In the genomic region with DNA sequence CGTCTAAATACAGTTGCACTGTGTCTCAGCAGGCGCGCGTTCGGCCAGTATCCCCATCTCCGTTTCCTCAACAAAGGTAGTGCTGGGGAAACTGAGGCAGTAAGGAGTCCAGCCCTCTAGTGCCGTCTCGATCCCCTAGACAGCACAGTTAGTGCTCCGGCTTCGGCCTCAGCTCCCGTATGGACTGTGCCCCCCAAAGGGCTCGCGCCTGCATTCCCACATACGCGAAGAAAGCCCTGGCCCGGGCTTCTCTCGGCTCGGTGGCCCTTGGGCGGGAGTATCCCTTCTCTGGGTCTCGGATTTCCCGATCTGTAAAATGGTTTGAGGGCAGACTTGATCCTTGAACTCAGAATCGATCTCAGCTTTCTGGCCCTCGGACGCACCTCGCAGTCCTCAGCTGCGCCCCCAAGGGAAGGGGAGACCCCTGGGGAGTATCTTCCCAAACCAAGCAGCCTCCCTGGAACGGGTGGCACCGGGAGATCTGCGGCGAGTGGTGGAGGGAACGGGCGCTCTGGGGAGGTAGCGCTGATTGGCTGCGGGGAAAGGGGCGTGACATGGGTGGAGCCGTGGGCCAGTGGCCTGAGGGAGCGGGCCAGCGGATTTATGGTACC, we compare ENCODE assay signal across 8 cellular contexts. TPM values are rescaled to one million over a fixed set of nuclear protein-coding genes. Genes with fewer than 3 reads are reported as not detected.
A peak's percentile ranks its signal among the peaks of the same experiment; 100 is the strongest.
DNase-seq lines count a peak whose midpoint lies in the region; ATAC-seq and TF ChIP-seq lines count a peak whose summit lies in the region.

No MANE protein-coding gene starts in this region.

- H3K4me1 ChIP-seq in H9 (ENCODE audit: insufficient read depth, low read length) (no peaks in the 10 kb centered on the region), SK-N-SH (ENCODE audit: control insufficient read depth in 1 of 2, insufficient read depth in 2 of 2, low read depth in 1 of 2, low read length in 1 of 2) (peaks cover 7 to 17% of the 10 kb centered on the region in 2 experiments; a peak in 3 of 4 replicates)

- H4K8ac ChIP-seq in H9 (replicated peaks; ENCODE audit: insufficient read length, low read depth, low read length), result no peak overlapping the region

- no peak overlapping the region for H3T11ph ChIP-seq in H9 (ENCODE audit: low read length)

- H3K9me3 Mint-ChIP-seq in H9, result no peaks in the 10 kb centered on the region; a peak in 1 of 5 replicates
- no peaks in the 10 kb centered on the region for H3K9me3 Mint-ChIP-seq in activated naive CD8-positive, alpha-beta T cell treated with anti-CD3 and anti-CD28 coated beads, Interleukin-2, amount 10 ng/mL, durations not matched to agents 7 days and 5 days
- H3K9me3 Mint-ChIP-seq in osteocyte (ENCODE audit: unreplicated experiment), result no peaks in the 10 kb centered on the region

- H3K27me3 ChIP-seq in H9 (ENCODE audit: insufficient read depth, low read length), result no peaks in the 10 kb centered on the region; the same call in 1 of the 2 replicates
- no peaks in the 10 kb centered on the region for H3K27me3 ChIP-seq in SK-N-SH (ENCODE audit: insufficient read depth)

- H3K27ac Mint-ChIP-seq in H9, result peak overlapping the region; percentile 98
- peak overlapping the region; percentile 95 for H3K27ac Mint-ChIP-seq in activated naive CD8-positive, alpha-beta T cell treated with anti-CD3 and anti-CD28 coated beads, Interleukin-2, amount 10 ng/mL, durations not matched to agents 7 days and 5 days
- peak overlapping the region; percentile 98 for H3K27ac Mint-ChIP-seq in osteocyte (ENCODE audit: unreplicated experiment)

- H3K36me3 Mint-ChIP-seq in H9 (ENCODE audit: insufficient read depth in 1 of 3, low read depth in 3 of 3), result peaks cover 5 to 24% (median 15%) of the 10 kb centered on the region in 3 experiments
- H3K36me3 Mint-ChIP-seq in activated naive CD8-positive, alpha-beta T cell treated with anti-CD3 and anti-CD28 coated beads, Interleukin-2, amount 10 ng/mL, durations not matched to agents 7 days and 5 days, result peaks cover 5% of the 10 kb centered on the region
- no peaks in the 10 kb centered on the region for H3K36me3 Mint-ChIP-seq in osteocyte (ENCODE audit: unreplicated experiment)

- H2BK15ac ChIP-seq in H9 (ENCODE audit: low read depth, low read length), result no peak overlapping the region

- peaks cover 7% of the 10 kb centered on the region for H3K23me2 ChIP-seq in H9 (ENCODE audit: insufficient read length, low read depth, low read length, poor library complexity, severe bottlenecking)

- H3K9ac ChIP-seq in H9 (ENCODE audit: extremely low read depth, insufficient read length, low read length) (peak overlapping the region; percentile 49), SK-N-SH (peak overlapping the region; percentile 89; the same call in 1 of the 2 replicates)

- peaks cover 0 to 23% of the 10 kb centered on the region in 2 experiments for H3K36me3 ChIP-seq in SK-N-SH (replicated peaks in 1 of 2; ENCODE audit: control insufficient read depth in 1 of 2, insufficient read depth in 2 of 2, low read length in 1 of 2)

- H2BK120ac ChIP-seq in H9 (ENCODE audit: low read depth, low read length, poor library complexity, severe bottlenecking), result no peak overlapping the region

- TF ChIP-seq RAD21 in SK-N-SH (IDR thresholded peaks at IDR 0.05; ENCODE audit: low read length), result no peak

- H3K4me3 ChIP-seq in SK-N-SH (ENCODE audit: low read depth in 2 of 2, low read length in 1 of 2), result peak overlapping the region; percentile 95 to 99

- no peak overlapping the region for H2BK20ac ChIP-seq in H9 (ENCODE audit: low read depth, low read length, poor library complexity, severe bottlenecking)

- H4K91ac ChIP-seq in H9 (ENCODE audit: insufficient read length, low read depth, low read length), result no peak overlapping the region

- H3K79me2 ChIP-seq in H9 (ENCODE audit: insufficient read depth, low read length) (no peaks in the 10 kb centered on the region), SK-N-SH (ENCODE audit: insufficient read depth) (peaks cover 19% of the 10 kb centered on the region)

- H2AFZ ChIP-seq in H9 (ENCODE audit: low read length) (no peak overlapping the region), SK-N-SH (ENCODE audit: low read depth) (peak overlapping the region; percentile 95)

- H3K27ac ChIP-seq in H9 (ENCODE audit: insufficient read length, low read depth, low read length) (no peak overlapping the region), SK-N-SH (ENCODE audit: low read depth in 2 of 2, low read length in 1 of 2) (peak overlapping the region; percentile 83 to 89)

- CTCF ChIA-PET in SK-N-SH (lab: Yijun Ruan, JAX), result interaction anchor here (1.0 to 6.2 kb wide), 5 partner anchors 18 to 321 kb away, joined by 3 to 35 read pairs (median 4); no protein-coding TSS in a partner anchor

- H3K23ac ChIP-seq in H9 (ENCODE audit: insufficient read length, low read depth, low read length), result no peak overlapping the region

- peak overlapping the region; percentile 90 to 96 for H3K4me3 Mint-ChIP-seq in H9
- peak overlapping the region; percentile 96 for H3K4me3 Mint-ChIP-seq in activated naive CD8-positive, alpha-beta T cell treated with anti-CD3 and anti-CD28 coated beads, Interleukin-2, amount 10 ng/mL, durations not matched to agents 7 days and 5 days
- peak overlapping the region; percentile 96 for H3K4me3 Mint-ChIP-seq in osteocyte (ENCODE audit: unreplicated experiment)

- H2BK5ac ChIP-seq in H9 (ENCODE audit: insufficient read length, low read length), result no peak overlapping the region

- POLR2A ChIA-PET in SK-N-SH (lab: Yijun Ruan, JAX), result interaction anchor here (0.5 to 2.3 kb wide), 9 partner anchors 8 to 377 kb away, joined by 3 to 15 read pairs (median 4); no protein-coding TSS in a partner anchor
- POLR2A ChIA-PET in activated naive CD8-positive, alpha-beta T cell treated with anti-CD3 and anti-CD28 coated beads, Interleukin-2, amount 10 ng/mL, durations not matched to agents 7 days and 5 days (lab: Charles Lee), result interaction anchor here (0.6 to 2.9 kb wide), 13 partner anchors 10 to 431 kb away, joined by 3 to 40 read pairs (median 3); a partner anchor contains a TSS

- H3K4me2 ChIP-seq in H9 (ENCODE audit: insufficient read depth, insufficient read length, low read length) (peak overlapping the region; percentile 89), SK-N-SH (peak overlapping the region; percentile 97)

- H4K20me1 ChIP-seq in H9 (ENCODE audit: control insufficient read depth, insufficient read depth, insufficient read length), result no peaks in the 10 kb centered on the region
- H4K20me1 ChIP-seq in SK-N-SH (ENCODE audit: insufficient read depth), result no peaks in the 10 kb centered on the region

- peak overlapping the region; percentile 12 for H3K18ac ChIP-seq in H9 (ENCODE audit: insufficient read length, low read depth, low read length)

- peak; percentile 86 for DNase-seq in Daoy (ENCODE audit: low read depth)
- peak; percentile 85 for DNase-seq in H9
- DNase-seq in NAMALWA (ENCODE audit: low spot score), result peak; percentile 72
- DNase-seq in SK-N-SH, result peak; percentile 94
- DNase-seq in activated naive CD8-positive, alpha-beta T cell treated with anti-CD3 and anti-CD28 coated beads, Interleukin-2, amount 10 ng/mL, durations not matched to agents 7 days and 5 days, result peak; percentile 75
- peak; percentile 91 for DNase-seq in Right ventricle myocardium superior
- no peak for DNase-seq in osteocyte (ENCODE audit: extremely low spot score, unreplicated experiment)
- DNase-seq in ureter (ENCODE audit: low spot score), result peak; percentile 84

- no peak overlapping the region for H4K5ac ChIP-seq in H9 (ENCODE audit: insufficient read length, low read depth, low read length)

- H3K9me2 ChIP-seq in SK-N-SH, result no peaks in the 10 kb centered on the region

- no peak overlapping the region for H2BK12ac ChIP-seq in H9 (ENCODE audit: insufficient read length, low read depth, low read length)

- no peak overlapping the region for H3K14ac ChIP-seq in H9 (ENCODE audit: insufficient read depth, low read length)

- no peaks in the 10 kb centered on the region for H3K79me1 ChIP-seq in H9 (ENCODE audit: insufficient read depth, low read depth, low read length, poor library complexity, severe bottlenecking)

- no peak overlapping the region for H2AK5ac ChIP-seq in H9 (ENCODE audit: insufficient read length, low read length)

- TF ChIP-seq CTCF in H9 (conservative IDR thresholded peaks at IDR 0.05) (no peak), SK-N-SH (IDR thresholded peaks at IDR 0.05) (no peak), osteocyte (IDR thresholded peaks at IDR 0.05) (no peak)

- H3K4me1 Mint-ChIP-seq in H9 (peaks cover 28 to 39% of the 10 kb centered on the region in 2 experiments), osteocyte (ENCODE audit: unreplicated experiment) (peaks cover 25% of the 10 kb centered on the region)
- H3K4me1 Mint-ChIP-seq in activated naive CD8-positive, alpha-beta T cell treated with anti-CD3 and anti-CD28 coated beads, Interleukin-2, amount 10 ng/mL, durations not matched to agents 7 days and 5 days, result peaks cover 25% of the 10 kb centered on the region

- peaks cover 4% of the 10 kb centered on the region for H3F3A ChIP-seq in SK-N-SH (replicated peaks; ENCODE audit: insufficient read depth)

- no peak overlapping the region for H3K4ac ChIP-seq in H9 (ENCODE audit: low read depth, low read length)

- ATAC-seq in activated naive CD8-positive, alpha-beta T cell treated with anti-CD3 and anti-CD28 coated beads, Interleukin-2, amount 10 ng/mL, durations not matched to agents 7 days and 5 days (ENCODE audit: low read depth), result peak; percentile 11
- peak; percentile 91 for ATAC-seq in Right ventricle myocardium superior (ENCODE audit: poor library complexity)

- TF ChIP-seq EP300 in SK-N-SH (IDR thresholded peaks at IDR 0.05; ENCODE audit: borderline replicate concordance in 1 of 2, low read depth in 1 of 2, low read length in 1 of 2), result no peak

- H3K27me3 Mint-ChIP-seq in H9 (ENCODE audit: low read depth), result no peaks in the 10 kb centered on the region; the same call in 1 of the 2 replicates
- peaks cover 9% of the 10 kb centered on the region for H3K27me3 Mint-ChIP-seq in activated naive CD8-positive, alpha-beta T cell treated with anti-CD3 and anti-CD28 coated beads, Interleukin-2, amount 10 ng/mL, durations not matched to agents 7 days and 5 days
- H3K27me3 Mint-ChIP-seq in osteocyte (ENCODE audit: unreplicated experiment), result peaks cover 14% of the 10 kb centered on the region

- H3K56ac ChIP-seq in H9 (ENCODE audit: insufficient read length, low read depth, low read length), result no peak overlapping the region

- WGBS in H9 (ENCODE audit: extremely low coverage, insufficient read length, low lambda C conversion rate), result no CpG with 5 or more reads among the region's 38 CpGs
- under 1% methylated on average over 28 of the region's 38 CpGs for WGBS in SK-N-SH (ENCODE audit: low lambda C conversion rate)

- intact Hi-C loops in Right ventricle myocardium superior (cut with DNase I), result loop anchor here (5.0 kb wide), 1 partner anchor 61 kb away; no protein-coding TSS in a partner anchor

- no peaks in the 10 kb centered on the region for H3K9me3 ChIP-seq in H9 (ENCODE audit: control insufficient read depth, low read depth, low read length)
- no peaks in the 10 kb centered on the region for H3K9me3 ChIP-seq in SK-N-SH

RNA-seq across cellular contexts. Expression of a gene that starts 0.8 kb away (rescaled TPM):
- total RNA-seq in Daoy (2014; rRNA removed; shearing (Covaris generic)), result 26.8 and 35.7 TPM in 2 replicates
- 28.6 and 30.8 TPM in 2 replicates for total RNA-seq in H9 (2021)
- polyA plus RNA-seq in SK-N-SH (2012; rRNA removed), result 44.1 and 46.4 TPM in 2 replicates
- 22.0 and 28.1 TPM in 2 replicates for polyA plus RNA-seq in SK-N-SH (2012; cell fraction: cytosol; rRNA removed)
- 92.8 and 94.1 TPM in 2 replicates for polyA plus RNA-seq in SK-N-SH (2012; cell fraction: nucleus; rRNA removed)
- 10 to 100 TPM; 49.4 to 61.5 TPM for total RNA-seq in activated naive CD8-positive, alpha-beta T cell treated with anti-CD3 and anti-CD28 coated beads, Interleukin-2, amount 10 ng/mL, durations not matched to agents 7 days and 5 days
- total RNA-seq in Right ventricle myocardium superior, result 8.5 TPM
- 24.5 and 24.8 TPM in 2 replicates for total RNA-seq in osteocyte
- total RNA-seq in ureter, result 29.1 TPM

RNA-seq across cellular contexts. Expression of a gene that starts 4.0 kb away (rescaled TPM):
- 0.92 and 1.0 TPM in 2 replicates for total RNA-seq in Daoy (2014; rRNA removed; shearing (Covaris generic))
- total RNA-seq in H9 (2021) (95.6 and 108 TPM in 2 replicates), Right ventricle myocardium superior (not detected), osteocyte (not detected in 2 replicates), ureter (18.0 TPM)
- 1.4 and 2.4 TPM in 2 replicates for polyA plus RNA-seq in SK-N-SH (2012; rRNA removed)
- 0.94 and 1.6 TPM in 2 replicates for polyA plus RNA-seq in SK-N-SH (2012; cell fraction: cytosol; rRNA removed)
- polyA plus RNA-seq in SK-N-SH (2012; cell fraction: nucleus; rRNA removed), result 4.6 and 6.3 TPM in 2 replicates
- 1 to 10 TPM; 2.5 to 2.7 TPM for total RNA-seq in activated naive CD8-positive, alpha-beta T cell treated with anti-CD3 and anti-CD28 coated beads, Interleukin-2, amount 10 ng/mL, durations not matched to agents 7 days and 5 days

RNA-seq across cellular contexts. Expression of a gene that starts 11.4 kb away (rescaled TPM):
- total RNA-seq in Daoy (2014; rRNA removed; shearing (Covaris generic)), result 0.23 and 0.39 TPM in 2 replicates
- 2.1 and 2.2 TPM in 2 replicates for total RNA-seq in H9 (2021)
- 0.30 and 0.49 TPM in 2 replicates for polyA plus RNA-seq in SK-N-SH (2012; rRNA removed)
- polyA plus RNA-seq in SK-N-SH (2012; cell fraction: cytosol; rRNA removed), result 0.14 TPM in 1 of 2 replicates, not detected in the other
- polyA plus RNA-seq in SK-N-SH (2012; cell fraction: nucleus; rRNA removed), result 0.89 and 1.3 TPM in 2 replicates
- 1 to 10 TPM; 3.9 TPM for total RNA-seq in activated naive CD8-positive, alpha-beta T cell treated with anti-CD3 and anti-CD28 coated beads, Interleukin-2, amount 10 ng/mL, durations not matched to agents 7 days and 5 days
- not detected for total RNA-seq in Right ventricle myocardium superior
- 0.81 and 1.5 TPM in 2 replicates for total RNA-seq in osteocyte
- 0.70 TPM for total RNA-seq in ureter

RNA-seq across cellular contexts. Expression of a gene that starts 33.0 kb away (rescaled TPM):
- total RNA-seq in Daoy (2014; rRNA removed; shearing (Covaris generic)), result 6.6 and 8.5 TPM in 2 replicates
- total RNA-seq in H9 (2021), result 30.1 and 30.2 TPM in 2 replicates
- 11.0 and 12.5 TPM in 2 replicates for polyA plus RNA-seq in SK-N-SH (2012; rRNA removed)
- 6.0 and 9.8 TPM in 2 replicates for polyA plus RNA-seq in SK-N-SH (2012; cell fraction: cytosol; rRNA removed)
- 21.1 and 22.5 TPM in 2 replicates for polyA plus RNA-seq in SK-N-SH (2012; cell fraction: nucleus; rRNA removed)
- under 1 TPM; 0.85 to 0.86 TPM for total RNA-seq in activated naive CD8-positive, alpha-beta T cell treated with anti-CD3 and anti-CD28 coated beads, Interleukin-2, amount 10 ng/mL, durations not matched to agents 7 days and 5 days
- total RNA-seq in Right ventricle myocardium superior, result 4.5 TPM
- 9.8 and 10.1 TPM in 2 replicates for total RNA-seq in osteocyte
- 7.2 TPM for total RNA-seq in ureter
